1 cellular context compared by ENCODE assay signal in the genomic region with DNA sequence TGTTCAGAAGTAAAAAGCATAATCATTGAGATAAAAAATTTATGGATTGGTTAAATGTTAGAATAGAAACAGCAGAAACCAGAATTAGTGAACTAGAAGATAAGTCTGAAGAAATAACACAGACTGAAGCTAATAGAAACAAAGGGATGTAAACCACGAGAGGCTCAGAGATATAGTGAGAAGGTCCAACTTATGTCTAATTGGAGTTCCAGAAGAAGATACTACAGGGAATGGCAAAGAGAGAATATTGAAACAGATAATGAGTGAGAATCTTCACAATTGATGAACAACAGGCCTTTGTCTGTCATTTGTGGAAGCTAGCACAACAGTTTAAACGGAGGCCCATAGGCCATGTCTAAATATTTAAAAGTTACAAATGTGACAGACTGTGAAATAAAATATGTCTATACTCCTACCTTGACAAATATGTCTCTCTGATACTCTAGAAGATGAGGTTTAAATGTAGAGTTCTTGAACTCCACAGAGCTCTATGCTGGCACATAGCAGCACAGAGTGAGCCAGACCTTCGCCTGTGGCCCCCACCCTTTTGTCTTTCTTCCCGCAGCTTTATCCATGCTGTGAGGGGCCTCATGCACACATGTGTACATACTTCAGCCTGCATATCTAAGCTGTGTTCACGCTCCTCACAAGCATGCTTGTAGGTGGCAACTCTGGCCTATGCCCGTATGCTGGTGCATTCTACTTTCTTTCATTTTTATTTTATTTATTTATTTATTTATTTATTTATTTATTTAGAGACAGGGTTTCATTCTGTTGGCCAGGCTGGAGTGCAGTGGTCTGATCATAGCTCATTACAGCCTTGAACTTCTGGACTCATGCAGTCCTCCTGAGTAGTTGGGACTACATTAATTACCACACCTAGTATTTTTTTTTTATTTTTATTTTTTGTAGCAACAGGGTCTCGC.
TF ChIP-seq lines count a peak whose summit lies in the region.

No MANE protein-coding gene starts in this region.

TF ChIP-seq in HepG2, 621 proteins besides CTCF, POLR2A, EP300 and RAD21 (continued from another document):
- TF ChIP-seq, protein P1, sequence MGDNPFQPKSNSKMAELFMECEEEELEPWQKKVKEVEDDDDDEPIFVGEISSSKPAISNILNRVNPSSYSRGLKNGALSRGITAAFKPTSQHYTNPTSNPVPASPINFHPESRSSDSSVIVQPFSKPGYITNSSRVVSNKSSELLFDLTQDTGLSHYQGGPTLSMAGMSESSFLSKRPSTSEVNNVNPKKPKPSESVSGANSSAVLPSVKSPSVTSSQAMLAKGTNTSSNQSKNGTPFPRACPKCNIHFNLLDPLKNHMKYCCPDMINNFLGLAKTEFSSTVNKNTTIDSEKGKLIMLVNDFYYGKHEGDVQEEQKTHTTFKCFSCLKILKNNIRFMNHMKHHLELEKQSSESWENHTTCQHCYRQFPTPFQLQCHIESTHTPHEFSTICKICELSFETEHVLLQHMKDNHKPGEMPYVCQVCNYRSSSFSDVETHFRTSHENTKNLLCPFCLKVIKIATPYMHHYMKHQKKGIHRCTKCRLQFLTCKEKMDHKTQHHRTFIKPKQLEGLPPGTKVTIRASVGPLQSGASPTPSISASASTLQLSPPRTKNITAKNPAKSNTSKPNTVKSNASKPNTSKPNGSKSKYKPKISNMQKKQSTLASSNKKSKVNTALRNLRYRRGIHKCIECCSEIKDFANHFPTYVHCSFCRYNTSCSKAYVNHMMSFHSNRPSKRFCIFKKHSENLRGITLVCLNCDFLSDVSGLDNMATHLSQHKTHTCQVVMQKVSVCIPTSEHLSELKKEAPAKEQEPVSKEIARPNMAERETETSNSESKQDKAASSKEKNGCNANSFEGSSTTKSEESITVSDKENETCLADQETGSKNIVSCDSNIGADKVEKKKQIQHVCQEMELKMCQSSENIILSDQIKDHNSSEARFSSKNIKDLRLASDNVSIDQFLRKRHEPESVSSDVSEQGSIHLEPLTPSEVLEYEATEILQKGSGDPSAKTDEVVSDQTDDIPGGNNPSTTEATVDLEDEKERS (CRISPR knock-in tag; IDR thresholded peaks at IDR 0.05), result peak; percentile 37; the same call in 1 of the 2 replicates
- TF ChIP-seq, protein P2, sequence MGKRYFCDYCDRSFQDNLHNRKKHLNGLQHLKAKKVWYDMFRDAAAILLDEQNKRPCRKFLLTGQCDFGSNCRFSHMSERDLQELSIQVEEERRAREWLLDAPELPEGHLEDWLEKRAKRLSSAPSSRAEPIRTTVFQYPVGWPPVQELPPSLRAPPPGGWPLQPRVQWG (CRISPR knock-in tag; IDR thresholded peaks at IDR 0.05; ENCODE audit: borderline replicate concordance, low read depth), result no peak
- TF ChIP-seq CBX2 (IDR thresholded peaks at IDR 0.05; ENCODE audit: low read depth, low read length), result no peak
- no peak for TF ChIP-seq CBX2 (CRISPR knock-in tag; IDR thresholded peaks at IDR 0.05; ENCODE audit: low read depth)
- no peak for TF ChIP-seq ARHGAP35 (CRISPR knock-in tag; IDR thresholded peaks at IDR 0.05; ENCODE audit: borderline replicate concordance)
- no peak for TF ChIP-seq RFX5 (IDR thresholded peaks at IDR 0.05; ENCODE audit: low read depth, low read length)
- TF ChIP-seq, protein P3, sequence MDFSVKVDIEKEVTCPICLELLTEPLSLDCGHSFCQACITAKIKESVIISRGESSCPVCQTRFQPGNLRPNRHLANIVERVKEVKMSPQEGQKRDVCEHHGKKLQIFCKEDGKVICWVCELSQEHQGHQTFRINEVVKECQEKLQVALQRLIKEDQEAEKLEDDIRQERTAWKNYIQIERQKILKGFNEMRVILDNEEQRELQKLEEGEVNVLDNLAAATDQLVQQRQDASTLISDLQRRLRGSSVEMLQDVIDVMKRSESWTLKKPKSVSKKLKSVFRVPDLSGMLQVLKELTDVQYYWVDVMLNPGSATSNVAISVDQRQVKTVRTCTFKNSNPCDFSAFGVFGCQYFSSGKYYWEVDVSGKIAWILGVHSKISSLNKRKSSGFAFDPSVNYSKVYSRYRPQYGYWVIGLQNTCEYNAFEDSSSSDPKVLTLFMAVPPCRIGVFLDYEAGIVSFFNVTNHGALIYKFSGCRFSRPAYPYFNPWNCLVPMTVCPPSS (IDR thresholded peaks at IDR 0.05), result no peak
- TF ChIP-seq, protein P4, sequence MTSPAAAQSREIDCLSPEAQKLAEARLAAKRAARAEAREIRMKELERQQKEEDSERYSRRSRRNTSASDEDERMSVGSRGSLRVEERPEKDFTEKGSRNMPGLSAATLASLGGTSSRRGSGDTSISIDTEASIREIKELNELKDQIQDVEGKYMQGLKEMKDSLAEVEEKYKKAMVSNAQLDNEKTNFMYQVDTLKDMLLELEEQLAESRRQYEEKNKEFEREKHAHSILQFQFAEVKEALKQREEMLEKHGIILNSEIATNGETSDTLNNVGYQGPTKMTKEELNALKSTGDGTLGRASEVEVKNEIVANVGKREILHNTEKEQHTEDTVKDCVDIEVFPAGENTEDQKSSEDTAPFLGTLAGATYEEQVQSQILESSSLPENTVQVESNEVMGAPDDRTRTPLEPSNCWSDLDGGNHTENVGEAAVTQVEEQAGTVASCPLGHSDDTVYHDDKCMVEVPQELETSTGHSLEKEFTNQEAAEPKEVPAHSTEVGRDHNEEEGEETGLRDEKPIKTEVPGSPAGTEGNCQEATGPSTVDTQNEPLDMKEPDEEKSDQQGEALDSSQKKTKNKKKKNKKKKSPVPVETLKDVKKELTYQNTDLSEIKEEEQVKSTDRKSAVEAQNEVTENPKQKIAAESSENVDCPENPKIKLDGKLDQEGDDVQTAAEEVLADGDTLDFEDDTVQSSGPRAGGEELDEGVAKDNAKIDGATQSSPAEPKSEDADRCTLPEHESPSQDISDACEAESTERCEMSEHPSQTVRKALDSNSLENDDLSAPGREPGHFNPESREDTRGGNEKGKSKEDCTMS (CRISPR knock-in tag; conservative IDR thresholded peaks at IDR 0.05), result no peak
- no peak for TF ChIP-seq KDM3A (CRISPR knock-in tag; IDR thresholded peaks at IDR 0.05; ENCODE audit: low read depth)
